27 cellular contexts compared by ENCODE assay signal in the genomic region with DNA sequence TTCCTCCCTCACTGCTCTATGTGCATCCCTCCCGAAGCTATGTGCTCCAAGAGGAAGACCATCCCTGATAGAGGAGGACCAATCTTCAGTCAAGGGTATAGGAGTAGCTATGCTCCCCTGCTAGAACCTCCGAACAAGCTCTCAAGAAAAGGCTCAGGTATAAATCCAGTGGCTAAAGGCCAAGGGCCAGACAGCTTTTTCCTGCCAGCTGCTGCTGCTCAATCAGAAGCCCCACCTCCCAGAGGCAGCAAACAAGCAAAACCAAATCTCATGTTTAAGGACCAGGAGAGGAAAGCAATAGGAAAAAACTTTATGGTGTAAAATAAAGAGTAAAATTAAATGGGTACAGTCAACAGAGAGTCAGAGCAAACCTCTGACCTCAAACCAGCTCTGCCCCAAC.
"Had no signal": no experiment of that assay in that cellular context is flagged by ENCODE, and none has a peak within 500 bp of the region (broad histone marks: within the 10 kb centered on the region; RNA-seq: fewer than 3 reads in every experiment).

No MANE protein-coding gene starts in this region.

- H3K27ac ChIP-seq: dorsolateral prefrontal cortex, epithelial cell of prostate, foreskin keratinocyte, heart right ventricle, ovary, right lobe of liver, thoracic aorta, transverse colon, upper lobe of right lung, uterus had no signal

- ATAC-seq: esophagus mucosa; foreskin keratinocyte; heart right ventricle; left lobe of liver; naive thymus-derived CD4-positive, alpha-beta T cell; right lobe of liver; stimulated activated naive B cell treated with anti-CD40 and anti-IgM and Interleukin-4, amounts not matched to agents 10 μg/mL and 1 μg/mL and 100 μg/mL, for 72 hours; upper lobe of right lung had no signal

- DNase-seq: dorsolateral prefrontal cortex; effector CD4-positive, alpha-beta T cell; foreskin keratinocyte; glutamatergic neuron; heart right ventricle; hippocampal formation; islet precursor cell; kidney glomerular epithelial cell; naive thymus-derived CD4-positive, alpha-beta T cell; occipital lobe; ovary; posterior cingulate gyrus; retina; right lobe of liver; small intestine; stimulated activated CD4-positive, alpha-beta T cell treated with anti-CD3 and anti-CD28 coated beads, Interleukin-15, amount 100 ng/mL, for 24 hours; stimulated activated CD4-positive, alpha-beta T cell treated with anti-CD3 and anti-CD28 coated beads, Interleukin-2, amount 100 ng/mL, for 48 hours; stimulated activated naive B cell treated with anti-CD40 and anti-IgM and Interleukin-4, amounts not matched to agents 10 μg/mL and 1 μg/mL and 100 μg/mL, for 72 hours; transverse colon; upper lobe of right lung; uterus had no signal

- H3K27me3 ChIP-seq: dorsolateral prefrontal cortex, foreskin keratinocyte, heart right ventricle, ovary, right lobe of liver, transverse colon, upper lobe of right lung, uterus had no signal

- FAIRE-seq: colon, small intestine had no signal

- H3K4me3 ChIP-seq: dorsolateral prefrontal cortex, heart right ventricle, lung, ovary, right lobe of liver, thoracic aorta, transverse colon, upper lobe of right lung, uterus had no signal

- H3K4me1 ChIP-seq: heart right ventricle, right lobe of liver, uterus had no signal

- H3K9me3 ChIP-seq: heart right ventricle, ovary, right lobe of liver, thoracic aorta, transverse colon, upper lobe of right lung, uterus had no signal

- H3K36me3 ChIP-seq: heart right ventricle, ovary, right lobe of liver, thoracic aorta, transverse colon, upper lobe of right lung, uterus had no signal
